In the genomic region with DNA sequence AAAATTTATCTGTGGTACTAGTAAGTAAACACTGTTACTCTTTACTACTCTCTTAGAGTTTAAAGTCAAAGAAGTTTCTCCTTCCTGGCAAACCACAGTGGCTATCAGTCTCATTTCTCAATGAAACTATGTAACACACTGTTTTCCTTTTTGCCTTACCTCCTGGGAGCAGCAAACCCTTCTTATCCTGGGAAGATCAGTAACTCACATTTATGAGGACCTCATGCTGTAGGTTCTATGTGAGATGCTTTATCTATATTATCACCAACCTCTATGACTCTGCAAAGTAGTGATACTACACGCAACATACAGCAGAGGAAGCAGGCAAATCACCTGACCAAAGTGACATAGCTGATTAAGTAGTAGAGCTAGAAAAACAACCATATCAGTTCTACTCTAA, we compare ENCODE assay signal across 1 cellular context.
TF ChIP-seq lines count a peak whose summit lies in the region.

No MANE protein-coding gene starts in this region.

TF ChIP-seq in K562, 482 proteins besides CTCF, POLR2A, EP300 and RAD21:
- TF ChIP-seq ARID1B (IDR thresholded peaks at IDR 0.05) (peak; percentile 63; the same call in 1 of the 2 replicates), TEAD4 (IDR thresholded peaks at IDR 0.05; ENCODE audit: low read length) (peak; percentile 16; the same call in 1 of the 2 replicates), TEAD4 (CRISPR knock-in tag; IDR thresholded peaks at IDR 0.05; ENCODE audit: borderline replicate concordance) (no peak), HES1 (IDR thresholded peaks at IDR 0.05; ENCODE audit: low read depth) (peak; percentile 46; the same call in 1 of the 2 replicates), DMBX1 (CRISPR knock-in tag; IDR thresholded peaks at IDR 0.05; ENCODE audit: borderline replicate concordance) (no peak), LEF1 (IDR thresholded peaks at IDR 0.05) (peak; percentile 31; the same call in 1 of the 2 replicates), ZNF639 (CRISPR knock-in tag; conservative IDR thresholded peaks at IDR 0.05 in 1 of 2, IDR thresholded peaks at IDR 0.05 in 1 of 2) (0 out of 4 replicates have a peak, but pooled peaks of 1 of the 2 experiments have one; percentile 47), JUND (IDR thresholded peaks at IDR 0.05; ENCODE audit: borderline replicate concordance, low read depth, low read length) (peak; percentile 24; the same call in 1 of the 2 replicates), JUND (tag; IDR thresholded peaks at IDR 0.05; ENCODE audit: borderline replicate concordance, low read depth, low read length) (peak; percentile 47; the same call in 1 of the 3 replicates), FOS (IDR thresholded peaks at IDR 0.05; ENCODE audit: extremely low read depth, insufficient read length) (no peak), BHLHE40 (IDR thresholded peaks at IDR 0.05; ENCODE audit: low read length) (peak; percentile 35; the same call in 1 of the 2 replicates), ZNF764 (CRISPR knock-in tag; IDR thresholded peaks at IDR 0.05; ENCODE audit: low read depth) (no peak), ZNF384 (IDR thresholded peaks at IDR 0.05; ENCODE audit: low read depth, low read length) (0 out of 2 replicates have a peak, but pooled peaks have one; percentile 42), ADNP (tag; IDR thresholded peaks at IDR 0.05) (peak; percentile 43; the same call in 1 of the 2 replicates), ATF7 (IDR thresholded peaks at IDR 0.05) (peak; percentile 41; the same call in 1 of the 2 replicates), RCOR1 (IDR thresholded peaks at IDR 0.05; ENCODE audit: borderline replicate concordance in 1 of 2, low read depth in 2 of 2, low read length in 2 of 2) (peak in 1 of 2 experiments; percentile 39; a peak in 1 of 4 replicates), DPF2 (IDR thresholded peaks at IDR 0.05) (peak; percentile 71), SMARCE1 (IDR thresholded peaks at IDR 0.05) (peak; percentile 34; the same call in 1 of the 2 replicates), SOX6 (IDR thresholded peaks at IDR 0.05) (peak; percentile 65; the same call in 1 of the 2 replicates), GATA2 (CRISPR knock-in tag; IDR thresholded peaks at IDR 0.05) (0 out of 2 replicates have a peak, but pooled peaks have one; percentile 25), MYC (IDR thresholded peaks at IDR 0.05; ENCODE audit: low read depth, low read length) (0 out of 2 replicates have a peak, but pooled peaks have one; percentile 44), MYC (CRISPR knock-in tag; IDR thresholded peaks at IDR 0.05; ENCODE audit: borderline replicate concordance, low read depth) (no peak), MEIS2 (IDR thresholded peaks at IDR 0.05; ENCODE audit: partially characterized antibody) (peak; percentile 19), FOXJ2 (tag; IDR thresholded peaks at IDR 0.05) (peak; percentile 78), NFE2 (IDR thresholded peaks at IDR 0.05; ENCODE audit: low read depth) (peak; percentile 81), PBX2 (CRISPR knock-in tag; IDR thresholded peaks at IDR 0.05; ENCODE audit: low read depth) (no peak), PBX2 (tag; conservative IDR thresholded peaks at IDR 0.05; ENCODE audit: low read depth) (0 out of 2 replicates have a peak, but pooled peaks have one; percentile 24), MAFG (tag; conservative IDR thresholded peaks at IDR 0.05) (peak; percentile 55), DNMT1 (IDR thresholded peaks at IDR 0.05) (no peak), NCOR1 (IDR thresholded peaks at IDR 0.05) (0 out of 2 replicates have a peak, but pooled peaks have one; percentile 4), GABPA (tag; conservative IDR thresholded peaks at IDR 0.05; ENCODE audit: low read depth) (0 out of 2 replicates have a peak, but pooled peaks have one; percentile 32), L3MBTL2 (IDR thresholded peaks at IDR 0.05) (0 out of 2 replicates have a peak, but pooled peaks have one; percentile 18), ZEB2 (IDR thresholded peaks at IDR 0.05) (peak; percentile 37; the same call in 1 of the 2 replicates), PTRF (tag; IDR thresholded peaks at IDR 0.05) (no peak), FOSL1 (tag; conservative IDR thresholded peaks at IDR 0.05) (0 out of 2 replicates have a peak, but pooled peaks have one; percentile 42), SMARCA4 (IDR thresholded peaks at IDR 0.05) (peak; percentile 23; the same call in 1 of the 2 replicates), TAL1 (IDR thresholded peaks at IDR 0.05) (no peak; the same call in 1 of the 2 replicates), CTBP1 (IDR thresholded peaks at IDR 0.05; ENCODE audit: borderline replicate concordance) (peak; percentile 45; the same call in 1 of the 2 replicates), ZNF766 (CRISPR knock-in tag; conservative IDR thresholded peaks at IDR 0.05) (0 out of 2 replicates have a peak, but pooled peaks have one; percentile 56), ZNF79 (CRISPR knock-in tag; IDR thresholded peaks at IDR 0.05; ENCODE audit: low read depth) (no peak), ZNF134 (CRISPR knock-in tag; conservative IDR thresholded peaks at IDR 0.05) (no peak), CBFA2T3 (IDR thresholded peaks at IDR 0.05) (peak; percentile 45), C11orf30 (IDR thresholded peaks at IDR 0.05; ENCODE audit: low read depth) (peak; percentile 26; the same call in 1 of the 2 replicates)
- TF ChIP-seq, protein P1, sequence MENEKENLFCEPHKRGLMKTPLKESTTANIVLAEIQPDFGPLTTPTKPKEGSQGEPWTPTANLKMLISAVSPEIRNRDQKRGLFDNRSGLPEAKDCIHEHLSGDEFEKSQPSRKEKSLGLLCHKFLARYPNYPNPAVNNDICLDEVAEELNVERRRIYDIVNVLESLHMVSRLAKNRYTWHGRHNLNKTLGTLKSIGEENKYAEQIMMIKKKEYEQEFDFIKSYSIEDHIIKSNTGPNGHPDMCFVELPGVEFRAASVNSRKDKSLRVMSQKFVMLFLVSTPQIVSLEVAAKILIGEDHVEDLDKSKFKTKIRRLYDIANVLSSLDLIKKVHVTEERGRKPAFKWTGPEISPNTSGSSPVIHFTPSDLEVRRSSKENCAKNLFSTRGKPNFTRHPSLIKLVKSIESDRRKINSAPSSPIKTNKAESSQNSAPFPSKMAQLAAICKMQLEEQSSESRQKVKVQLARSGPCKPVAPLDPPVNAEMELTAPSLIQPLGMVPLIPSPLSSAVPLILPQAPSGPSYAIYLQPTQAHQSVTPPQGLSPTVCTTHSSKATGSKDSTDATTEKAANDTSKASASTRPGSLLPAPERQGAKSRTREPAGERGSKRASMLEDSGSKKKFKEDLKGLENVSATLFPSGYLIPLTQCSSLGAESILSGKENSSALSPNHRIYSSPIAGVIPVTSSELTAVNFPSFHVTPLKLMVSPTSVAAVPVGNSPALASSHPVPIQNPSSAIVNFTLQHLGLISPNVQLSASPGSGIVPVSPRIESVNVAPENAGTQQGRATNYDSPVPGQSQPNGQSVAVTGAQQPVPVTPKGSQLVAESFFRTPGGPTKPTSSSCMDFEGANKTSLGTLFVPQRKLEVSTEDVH (IDR thresholded peaks at IDR 0.05; ENCODE audit: low read depth, partially characterized antibody), result no peak
- TF ChIP-seq, protein P2, sequence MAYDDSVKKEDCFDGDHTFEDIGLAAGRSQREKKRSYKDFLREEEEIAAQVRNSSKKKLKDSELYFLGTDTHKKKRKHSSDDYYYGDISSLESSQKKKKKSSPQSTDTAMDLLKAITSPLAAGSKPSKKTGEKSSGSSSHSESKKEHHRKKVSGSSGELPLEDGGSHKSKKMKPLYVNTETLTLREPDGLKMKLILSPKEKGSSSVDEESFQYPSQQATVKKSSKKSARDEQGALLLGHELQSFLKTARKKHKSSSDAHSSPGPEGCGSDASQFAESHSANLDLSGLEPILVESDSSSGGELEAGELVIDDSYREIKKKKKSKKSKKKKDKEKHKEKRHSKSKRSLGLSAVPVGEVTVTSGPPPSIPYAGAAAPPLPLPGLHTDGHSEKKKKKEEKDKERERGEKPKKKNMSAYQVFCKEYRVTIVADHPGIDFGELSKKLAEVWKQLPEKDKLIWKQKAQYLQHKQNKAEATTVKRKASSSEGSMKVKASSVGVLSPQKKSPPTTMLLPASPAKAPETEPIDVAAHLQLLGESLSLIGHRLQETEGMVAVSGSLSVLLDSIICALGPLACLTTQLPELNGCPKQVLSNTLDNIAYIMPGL (CRISPR knock-in tag; IDR thresholded peaks at IDR 0.05), result no peak
- TF ChIP-seq, protein P3, sequence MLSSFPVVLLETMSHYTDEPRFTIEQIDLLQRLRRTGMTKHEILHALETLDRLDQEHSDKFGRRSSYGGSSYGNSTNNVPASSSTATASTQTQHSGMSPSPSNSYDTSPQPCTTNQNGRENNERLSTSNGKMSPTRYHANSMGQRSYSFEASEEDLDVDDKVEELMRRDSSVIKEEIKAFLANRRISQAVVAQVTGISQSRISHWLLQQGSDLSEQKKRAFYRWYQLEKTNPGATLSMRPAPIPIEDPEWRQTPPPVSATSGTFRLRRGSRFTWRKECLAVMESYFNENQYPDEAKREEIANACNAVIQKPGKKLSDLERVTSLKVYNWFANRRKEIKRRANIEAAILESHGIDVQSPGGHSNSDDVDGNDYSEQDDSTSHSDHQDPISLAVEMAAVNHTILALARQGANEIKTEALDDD (IDR thresholded peaks at IDR 0.05), result no peak
TF ChIP-seq in K562: peak in this region for 31.
